1 cellular context compared by ENCODE assay signal in genomic region chr12:95239835-95240234, GRCh38.
TF ChIP-seq lines count a peak whose summit lies in the region.

No MANE protein-coding gene starts in this region.

TF ChIP-seq in GM12878, 131 proteins besides CTCF, POLR2A, EP300 and RAD21:
- TF ChIP-seq ETV6 (conservative IDR thresholded peaks at IDR 0.05 in 1 of 2, IDR thresholded peaks at IDR 0.05 in 1 of 2; ENCODE audit: borderline replicate concordance in 1 of 2, low read depth in 1 of 2) = peak in 1 of 2 experiments; percentile 92; a peak in 2 of 4 replicates
TF ChIP-seq in GM12878: peak in this region for 1; not testable (repeated sequence) for 130.
